In genomic region chr11:95279921-95280861, GRCh38 we compare ENCODE assay signal across 10 cellular contexts. TPM values are rescaled to one million over a fixed set of nuclear protein-coding genes. Genes with fewer than 3 reads are reported as not detected.
DNase-seq lines count a peak whose midpoint lies in the region; ATAC-seq, FAIRE-seq and TF ChIP-seq lines count a peak whose summit lies in the region.
"Had no signal": no experiment of that assay in that cellular context is flagged by ENCODE, and none has a peak within 500 bp of the region (broad histone marks: within the 10 kb centered on the region; RNA-seq: fewer than 3 reads in every experiment).

No MANE protein-coding gene starts in this region.

- no peak for TF ChIP-seq POLR2A in K562 (conservative IDR thresholded peaks at IDR 0.05)

- H3K4me1 Mint-ChIP-seq in activated naive CD8-positive, alpha-beta T cell treated with anti-CD3 and anti-CD28 coated beads for 36 hours, result peaks cover 2% of the 10 kb centered on the region

- peak; percentile 22 for DNase-seq in GM06990 (ENCODE audit: extremely low read depth, insufficient read length)
- DNase-seq in K562 (ENCODE audit: extremely low read depth in 1 of 4, low spot score in 3 of 4), result no peak
- DNase-seq in midbrain (lab: John Stamatoyannopoulos, UW), result peak; percentile 67
- DNase-seq in activated naive CD8-positive, alpha-beta T cell treated with anti-CD3 and anti-CD28 coated beads for 36 hours, result no peak
- no peak for DNase-seq in stimulated activated CD4-positive, alpha-beta T cell treated with anti-CD3 and anti-CD28 coated beads, Interleukin-4, amount 100 ng/mL, for 1 hour
- DNase-seq in ecto neural progenitor cell (ENCODE audit: low spot score), result no peak
- DNase-seq in GM13977 (ENCODE audit: low spot score), result no peak
- DNase-seq: DND-41 had no signal

- no peaks in the 10 kb centered on the region for H3K36me3 Mint-ChIP-seq in activated naive CD8-positive, alpha-beta T cell treated with anti-CD3 and anti-CD28 coated beads for 36 hours
- H3K36me3 Mint-ChIP-seq: natural killer cell treated with Interleukin-12 subunit alpha and Interleukin-12 subunit beta and Interleukin-15 and Interleukin-18, amount 100 ng/mL, for 72 hours had no signal

- no peak overlapping the region for H3K4me3 Mint-ChIP-seq in activated naive CD8-positive, alpha-beta T cell treated with anti-CD3 and anti-CD28 coated beads for 36 hours
- H3K4me3 Mint-ChIP-seq: natural killer cell treated with Interleukin-12 subunit alpha and Interleukin-12 subunit beta and Interleukin-15 and Interleukin-18, amount 100 ng/mL, for 72 hours had no signal

- H3K9me3 Mint-ChIP-seq in activated naive CD8-positive, alpha-beta T cell treated with anti-CD3 and anti-CD28 coated beads for 36 hours, result no peaks in the 10 kb centered on the region
- H3K9me3 Mint-ChIP-seq: natural killer cell treated with Interleukin-12 subunit alpha and Interleukin-12 subunit beta and Interleukin-15 and Interleukin-18, amount 100 ng/mL, for 72 hours had no signal

- no peak overlapping the region for H3K27ac ChIP-seq in K562 (ENCODE audit: extremely low read depth, low read depth, low read length)

- FAIRE-seq in K562 (lab: Jason Lieb, UNC), result no peak

- H3K9me1 ChIP-seq in K562 (ENCODE audit: control insufficient read depth, insufficient read depth, low read length), result no peaks in the 10 kb centered on the region

- no peak overlapping the region for H2AFZ ChIP-seq in K562 (ENCODE audit: low read depth, low read length)

- BruUV-seq in K562 (replicated peaks; lab: Mats Ljungman, UMichigan), result no TSS peak

- CTCF ChIA-PET in K562 (lab: Yijun Ruan, JAX; ENCODE audit: low intra/inter-chr PET ratio), result no interaction called here

- intact Hi-C loops in K562 (cut with micrococcal nuclease), result no loop called here

- no peak overlapping the region for H3K4me2 ChIP-seq in K562 (ENCODE audit: insufficient read depth, low read length)

- H3K4me1 ChIP-seq in K562 (replicated peaks in 1 of 2; ENCODE audit: control insufficient read depth in 2 of 2, insufficient read depth in 2 of 2, low read length in 2 of 2), result no peaks in the 10 kb centered on the region

- H3K9ac ChIP-seq in K562 (ENCODE audit: insufficient read depth in 1 of 2, low read depth in 2 of 2, low read length in 2 of 2), result no peak overlapping the region

- H3K27me3 ChIP-seq in GM06990 (replicated peaks; ENCODE audit: control insufficient read depth, insufficient read depth, low read length) (no peaks in the 10 kb centered on the region; the same call in 1 of the 2 replicates), K562 (ENCODE audit: control insufficient read depth in 2 of 2, insufficient read depth in 2 of 2, low read length in 2 of 2) (peaks cover 0 to 2% of the 10 kb centered on the region in 2 experiments; a peak in 1 of 5 replicates)

- TF ChIP-seq CTCF in GM06990 (IDR thresholded peaks at IDR 0.05; ENCODE audit: insufficient read depth, low read length, poor library complexity, severe bottlenecking), result no peak
- TF ChIP-seq CTCF in K562 (IDR thresholded peaks at IDR 0.05 in 2 of 3, conservative IDR thresholded peaks at IDR 0.05 in 1 of 3; ENCODE audit: insufficient read depth in 2 of 3, low read depth in 1 of 3, low read length in 3 of 3), result no peak
- TF ChIP-seq CTCF in GM13977 (IDR thresholded peaks at IDR 0.05; ENCODE audit: extremely low read depth, insufficient read depth, missing control alignments), result no peak

- WGBS in K562 (ENCODE audit: insufficient coverage, low coverage, missing lambda C conversion rate), result 2% methylated on average over 6 of the region's 6 CpGs

- TF ChIP-seq EP300 in K562 (IDR thresholded peaks at IDR 0.05; ENCODE audit: low read length), result no peak

- no peak overlapping the region for H3K27ac Mint-ChIP-seq in activated naive CD8-positive, alpha-beta T cell treated with anti-CD3 and anti-CD28 coated beads for 36 hours
- H3K27ac Mint-ChIP-seq: natural killer cell treated with Interleukin-12 subunit alpha and Interleukin-12 subunit beta and Interleukin-15 and Interleukin-18, amount 100 ng/mL, for 72 hours had no signal

- H3K36me3 ChIP-seq in GM06990 (ENCODE audit: control insufficient read depth, insufficient read depth, low read length) (no peaks in the 10 kb centered on the region), K562 (ENCODE audit: control insufficient read depth, insufficient read depth, low read length) (no peaks in the 10 kb centered on the region)

- in situ Hi-C loops in K562 (cut with MboI) (no loop called here), GM13977 (cut with MboI; ENCODE audit: low pct_unique_long_range_greater_than_20kb, low sequenced_read_pairs, unreplicated experiment) (no loop called here)

- no peaks in the 10 kb centered on the region for H3K27me3 Mint-ChIP-seq in activated naive CD8-positive, alpha-beta T cell treated with anti-CD3 and anti-CD28 coated beads for 36 hours

- no peaks in the 10 kb centered on the region for H3K9me3 ChIP-seq in K562 (replicated peaks; ENCODE audit: control insufficient read depth, insufficient read depth, low read depth, low read length)

- H4K20me1 ChIP-seq in K562 (replicated peaks; ENCODE audit: control insufficient read depth, insufficient read depth, low read length), result no peaks in the 10 kb centered on the region

- ATAC-seq in HG03175 (IDR thresholded peaks at IDR 0.05; ENCODE audit: unreplicated experiment) (peak; percentile 47), K562 (no peak)
- ATAC-seq: natural killer cell treated with Interleukin-12 subunit alpha and Interleukin-12 subunit beta and Interleukin-15 and Interleukin-18, amount 100 ng/mL, for 72 hours had no signal

- TF ChIP-seq RAD21 in K562 (CRISPR knock-in tag; conservative IDR thresholded peaks at IDR 0.05 in 1 of 2, IDR thresholded peaks at IDR 0.05 in 1 of 2), result no peak

- no peak overlapping the region for H3K4me3 ChIP-seq in GM06990 (replicated peaks; ENCODE audit: low read depth, low read length)
- no peak overlapping the region for H3K4me3 ChIP-seq in K562

- POLR2A ChIA-PET in K562 (lab: Yijun Ruan, JAX), result interaction anchor here (0.6 kb wide), 1 partner anchor 42 kb away, joined by 4 read pairs; no protein-coding TSS in a partner anchor

- no peaks in the 10 kb centered on the region for H3K79me2 ChIP-seq in K562 (ENCODE audit: control insufficient read depth, insufficient read depth, low read length)

TF ChIP-seq in K562, 482 proteins besides CTCF, POLR2A, EP300 and RAD21:
- 0 out of 2 replicates have a peak, but pooled peaks have one; percentile 24 for TF ChIP-seq ZNF316 (IDR thresholded peaks at IDR 0.05)
- TF ChIP-seq MAFG (tag; conservative IDR thresholded peaks at IDR 0.05), result no peak
- peak; percentile 41; the same call in 1 of the 2 replicates for TF ChIP-seq C11orf30 (IDR thresholded peaks at IDR 0.05; ENCODE audit: low read depth)
- no peak for TF ChIP-seq ZNF778 (CRISPR knock-in tag; IDR thresholded peaks at IDR 0.05)
- TF ChIP-seq IRF1 (CRISPR knock-in tag; IDR thresholded peaks at IDR 0.05; ENCODE audit: borderline replicate concordance), result no peak

RNA-seq across cellular contexts. Expression of gene SESN3, which starts 49.2 kb away (rescaled TPM):
- total RNA-seq in K562 (2011; cell fraction: chromatin; rRNA removed; ENCODE audit: low replicate concordance), result 0.83 and 3.3 TPM in 2 replicates
- total RNA-seq in K562 (2011; cell fraction: nucleolus; rRNA removed), result 0.17 and 0.53 TPM in 2 replicates
- total RNA-seq in K562 (2011; cell fraction: nucleoplasm; rRNA removed), result 1.4 and 2.3 TPM in 2 replicates
- total RNA-seq in K562 (2014; rRNA removed) (1.1 and 1.5 TPM in 2 replicates), K562 (2014; rRNA removed; fragmentation: Illumina TruSeq; extraction: Trizol) (2.0 and 2.1 TPM in 2 replicates), K562 (2015; rRNA removed; fragmentation: Illumina TruSeq; extraction: Trizol) (1.9 and 2.4 TPM in 2 replicates), K562 (2021) (2.5 and 2.6 TPM in 2 replicates)
- polyA plus RNA-seq in K562 (2011; rRNA removed) (0.95 and 1.6 TPM in 2 replicates), K562 (2014; fragmentation: Illumina TruSeq; extraction: Trizol) (1.1 and 1.5 TPM in 2 replicates), K562 (2014; fragmentation: Nextera tagmentation; extraction: Ambion mirVana) (under 1 TPM; 0.44 to 0.48 TPM), K562 (2014; rRNA removed) (0.78 and 0.81 TPM in 2 replicates)
- 0.09 and 0.63 TPM in 2 replicates for polyA plus RNA-seq in K562 (2011; cell fraction: cytosol; rRNA removed)
- 0.47 and 1.7 TPM in 2 replicates for polyA plus RNA-seq in K562 (2011; cell fraction: nucleus; rRNA removed)
- 1.3 and 1.6 TPM in 2 replicates for polyA plus RNA-seq in K562 (2012)
- 1.6 and 3.4 TPM in 2 replicates for polyA minus RNA-seq in K562 (2011; rRNA and poly(A)+ RNA removed)
- 0.38 and 0.82 TPM in 2 replicates for polyA minus RNA-seq in K562 (2011; cell fraction: cytosol; rRNA and poly(A)+ RNA removed)
- polyA minus RNA-seq in K562 (2011; cell fraction: nucleus; rRNA and poly(A)+ RNA removed), result 0.81 and 2.8 TPM in 2 replicates
- total RNA-seq in activated naive CD8-positive, alpha-beta T cell treated with anti-CD3 and anti-CD28 coated beads for 36 hours, result 10 to 100 TPM; 16.2 to 16.4 TPM

Comparison
In these comparisons a context has a peak if more than half of its experiments do, and no peak if none do; other contexts are left out.
1. DNase-seq: peak in GM06990 (single experiment) and midbrain (single experiment); none in K562 (0 of 4), activated naive CD8-positive, alpha-beta T cell treated with anti-CD3 and anti-CD28 coated beads for 36 hours (single experiment), stimulated activated CD4-positive, alpha-beta T cell treated with anti-CD3 and anti-CD28 coated beads, Interleukin-4, amount 100 ng/mL, for 1 hour (single experiment), ecto neural progenitor cell (single experiment) and GM13977 (single experiment).
2. RNA of gene SESN3, which starts 49.2 kb away (total RNA-seq): 16.2 to 16.4 TPM in activated naive CD8-positive, alpha-beta T cell treated with anti-CD3 and anti-CD28 coated beads for 36 hours; 0.17 to 3.3 TPM in K562; every median in the first group is over 4 times any median in the second.